In genomic region chr1:219517031-219517430, GRCh38 we compare ENCODE assay signal across 12 cellular contexts.
"Had no signal": no experiment of that assay in that cellular context is flagged by ENCODE, and none has a peak within 500 bp of the region (broad histone marks: within the 10 kb centered on the region; RNA-seq: fewer than 3 reads in every experiment).

No MANE protein-coding gene starts in this region.

- H3K9ac ChIP-seq: neural progenitor cell had no signal

- H3K27me3 Mint-ChIP-seq: activated naive CD8-positive, alpha-beta T cell treated with anti-CD3 and anti-CD28 coated beads for 36 hours had no signal

- H3K4me3 Mint-ChIP-seq: activated naive CD8-positive, alpha-beta T cell treated with anti-CD3 and anti-CD28 coated beads for 36 hours; mesothelial cell of epicardium; neural progenitor cell had no signal

- H3K4me1 ChIP-seq: heart left ventricle, neural progenitor cell, pancreas had no signal

- H3K36me3 ChIP-seq: esophagus muscularis mucosa, heart left ventricle, neural progenitor cell, pancreas had no signal

- H3K36me3 Mint-ChIP-seq: activated naive CD8-positive, alpha-beta T cell treated with anti-CD3 and anti-CD28 coated beads for 36 hours; mesothelial cell of epicardium; neural progenitor cell had no signal

- H3K4me1 Mint-ChIP-seq: activated naive CD8-positive, alpha-beta T cell treated with anti-CD3 and anti-CD28 coated beads for 36 hours; neural progenitor cell had no signal

- ATAC-seq: heart left ventricle, pancreas had no signal

- H3K27me3 ChIP-seq: dorsolateral prefrontal cortex, esophagus muscularis mucosa, heart left ventricle, neural progenitor cell, pancreas had no signal

- H3K4me2 ChIP-seq: neural progenitor cell had no signal

- H2AFZ ChIP-seq: neural progenitor cell had no signal

- H3K27ac ChIP-seq: dorsolateral prefrontal cortex, esophagus muscularis mucosa, heart left ventricle, neural progenitor cell, pancreas had no signal

- H3K9me3 Mint-ChIP-seq: activated naive CD8-positive, alpha-beta T cell treated with anti-CD3 and anti-CD28 coated beads for 36 hours; neural progenitor cell had no signal

- H3K9me3 ChIP-seq: esophagus muscularis mucosa, pancreas had no signal

- H3K4me3 ChIP-seq: dorsolateral prefrontal cortex, esophagus muscularis mucosa, heart left ventricle, neural progenitor cell, pancreas, skin epidermis had no signal

- DNase-seq: activated CD4-positive, alpha-beta T cell treated with anti-CD3 and anti-CD28 coated beads, Interleukin-2, amount 50 U/mL, for 48 hours; activated CD4-positive, CD25-positive, alpha-beta regulatory T cell treated with anti-CD3 and anti-CD28 coated beads, Interleukin-2, amount 50 U/mL, for 72 hours; activated gamma-delta T cell treated with Interleukin-2 at 50 U/mL for 16 hours; activated naive CD8-positive, alpha-beta T cell treated with anti-CD3 and anti-CD28 coated beads for 36 hours; activated T-cell treated with anti-CD3 and anti-CD28 coated beads, Interleukin-2, amount 50 U/mL, for 48 hours; dorsolateral prefrontal cortex; heart left ventricle; pancreas had no signal

- H3K27ac Mint-ChIP-seq: activated naive CD8-positive, alpha-beta T cell treated with anti-CD3 and anti-CD28 coated beads for 36 hours; mesothelial cell of epicardium; neural progenitor cell had no signal
